In the genomic region with DNA sequence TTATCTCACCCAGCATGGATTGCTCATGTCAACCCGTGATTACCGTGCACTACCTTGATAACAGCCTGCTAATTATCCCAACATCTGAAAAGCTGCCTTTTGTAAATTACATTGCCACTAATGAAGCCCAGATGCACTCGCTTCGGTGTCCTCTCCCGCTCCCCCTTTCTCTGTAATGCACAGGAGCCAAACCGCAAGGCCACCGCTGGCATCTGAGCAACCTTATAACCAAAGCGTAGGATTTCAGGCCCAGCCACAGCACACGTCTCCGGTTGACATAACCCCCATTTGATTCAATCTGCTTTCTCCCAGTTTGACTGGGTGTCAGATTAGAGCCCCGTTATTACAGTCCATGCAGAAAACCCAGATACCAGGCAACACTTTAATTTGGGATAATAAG, we compare ENCODE assay signal across 18 cellular contexts.
"Had no signal": no experiment of that assay in that cellular context is flagged by ENCODE, and none has a peak within 500 bp of the region (broad histone marks: within the 10 kb centered on the region; RNA-seq: fewer than 3 reads in every experiment).

No MANE protein-coding gene starts in this region.

- H3K36me3 Mint-ChIP-seq: activated naive CD8-positive, alpha-beta T cell had no signal

- H3K4me3 ChIP-seq: heart right ventricle, ovary had no signal

- H3K27me3 ChIP-seq: heart right ventricle, ovary had no signal

- H3K27ac ChIP-seq: heart right ventricle, ovary had no signal

- H3K27ac Mint-ChIP-seq: activated naive CD8-positive, alpha-beta T cell had no signal

- ATAC-seq: activated T-cell treated with anti-CD3 and anti-CD28 coated beads, Interleukin-2, amount 50 U/mL, for 4 hours; esophagus mucosa; heart right ventricle; left ventricle myocardium superior had no signal

- H3K4me1 ChIP-seq: heart right ventricle had no signal

- H3K9me3 ChIP-seq: heart right ventricle, ovary had no signal

- H3K9me3 Mint-ChIP-seq: activated T-cell treated with anti-CD3 and anti-CD28 coated beads, Interleukin-2, amount 50 U/mL, for 4 hours; nephron progenitor cell had no signal

- H3K36me3 ChIP-seq: heart right ventricle, ovary had no signal

- H3K4me3 Mint-ChIP-seq: activated naive CD8-positive, alpha-beta T cell; activated T-cell treated with anti-CD3 and anti-CD28 coated beads, Interleukin-2, amount 50 U/mL, for 4 hours; nephron progenitor cell had no signal

- DNase-seq: activated CD4-positive, alpha-beta T cell treated with anti-CD3 and anti-CD28 coated beads for 1 hour; activated CD4-positive, alpha-beta T cell treated with anti-CD3 and anti-CD28 coated beads, Interleukin-2, amount 50 U/mL, for 48 hours; activated effector memory CD4-positive, alpha-beta T cell treated with anti-CD3 and anti-CD28 coated beads, Interleukin-2, amount 50 U/mL, for 16 hours; activated T-cell treated with anti-CD3 and anti-CD28 coated beads, Interleukin-2, amount 50 U/mL, for 4 hours; anterior cingulate cortex; heart right ventricle; kidney; left ventricle myocardium superior; mesenchymal stem cell; nephron progenitor cell; ovary; stimulated activated CD4-positive, alpha-beta T cell treated with anti-CD3 and anti-CD28 coated beads, Interleukin-12 subunit alpha, Interleukin-12 subunit beta, amount 100 ng/mL, for 4 hours; stimulated activated CD4-positive, alpha-beta T cell treated with anti-CD3 and anti-CD28 coated beads, Interleukin-2, amount 100 ng/mL, for 48 hours; stimulated activated naive CD4-positive, alpha-beta T cell treated with Interleukin-2 at 50 U/mL for 16 hours; T1000; trophoblast cell had no signal
